In the genomic region with DNA sequence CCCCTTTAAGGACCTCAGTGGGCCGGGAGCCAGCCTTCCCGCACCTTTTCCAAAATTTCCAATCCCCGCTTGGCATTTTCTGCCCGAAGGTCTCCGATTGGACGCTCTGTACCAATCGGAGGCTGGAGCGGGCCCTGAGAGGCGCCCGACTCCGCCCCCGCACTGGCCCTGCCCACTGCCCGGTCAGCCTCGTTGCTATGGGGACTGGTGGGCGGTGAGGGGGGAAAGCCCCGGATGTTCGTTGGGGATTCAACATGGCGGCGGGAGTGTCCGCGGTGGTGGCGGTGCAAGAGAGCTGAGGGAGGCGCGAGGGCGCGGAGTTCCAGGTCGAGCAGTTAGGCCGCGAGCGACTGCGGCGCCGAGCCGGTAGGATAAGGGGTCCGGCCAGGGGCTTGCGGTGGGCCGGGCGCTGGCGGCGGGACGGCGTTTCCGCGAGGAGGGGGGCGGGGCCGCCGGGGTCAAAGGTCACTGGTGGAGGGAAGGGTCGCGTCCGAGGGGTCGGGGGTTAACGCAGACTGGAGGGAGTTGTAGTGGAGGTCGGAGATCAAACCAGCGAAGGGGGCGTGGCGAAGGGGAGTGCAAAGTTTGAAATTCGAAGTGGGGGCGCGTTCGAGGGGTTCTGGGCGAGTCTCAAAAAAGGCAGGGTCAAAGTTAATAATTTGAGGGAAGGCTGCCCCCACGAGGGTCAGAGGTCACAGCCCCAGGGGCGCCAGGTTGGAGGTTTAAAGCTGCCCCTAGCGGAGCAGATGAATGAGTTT, we compare ENCODE assay signal across 8 cellular contexts. TPM values are rescaled to one million over a fixed set of nuclear protein-coding genes. Genes with fewer than 3 reads are reported as not detected.
A peak's percentile ranks its signal among the peaks of the same experiment; 100 is the strongest.
DNase-seq lines count a peak whose midpoint lies in the region; TF ChIP-seq lines count a peak whose summit lies in the region.

A gene (plus strand): TSS at position 233 of the 758 bp plus-strand sequence. CDS start 43,768 bp downstream, outside the sequence.

- peak within 1 kb of the TSS; percentile 92 for H3K4me3 Mint-ChIP-seq in activated naive CD4-positive, alpha-beta T cell treated with anti-CD3 and anti-CD28 coated beads for 36 hours

- H3K27ac ChIP-seq in neuronal stem cell (replicated peaks; ENCODE audit: low read length) (peak within 1 kb of the TSS; percentile 98), substantia nigra (ENCODE audit: low read depth, low read length, poor library complexity, severe bottlenecking) (peak within 1 kb of the TSS; percentile 84)

- peak within 1 kb of the TSS; percentile 34 for H2AK5ac ChIP-seq in neuronal stem cell (ENCODE audit: low read depth, low read length)

- H2BK120ac ChIP-seq in neuronal stem cell (ENCODE audit: low read depth, low read length): peak within 1 kb of the TSS; percentile 95

- no CpG with 5 or more reads among the region's 64 CpGs for WGBS in neuronal stem cell (ENCODE audit: extremely low coverage in 2 of 2, insufficient read length in 2 of 2, insufficient replicate concordance in 1 of 2), 2 donors

- H3K14ac ChIP-seq in neuronal stem cell (ENCODE audit: low read length): no peak within 1 kb of the TSS

- peaks cover 2% of the 10 kb centered on the region for H3K27me3 Mint-ChIP-seq in activated naive CD4-positive, alpha-beta T cell treated with anti-CD3 and anti-CD28 coated beads for 36 hours (ENCODE audit: low read depth)

- H3K4ac ChIP-seq in neuronal stem cell (ENCODE audit: low read length): no peak within 1 kb of the TSS

- H3K36me3 ChIP-seq in neuronal stem cell (replicated peaks in 1 of 2; ENCODE audit: control insufficient read depth in 2 of 2, insufficient read depth in 2 of 2, low read length in 2 of 2): no peaks in the 10 kb centered on the region

- peak within 1 kb of the TSS; percentile 98 for H4K91ac ChIP-seq in neuronal stem cell (ENCODE audit: low read depth, low read length, poor library complexity)

- H3K9ac ChIP-seq in neuronal stem cell (ENCODE audit: low read depth, low read length, poor library complexity): peak within 1 kb of the TSS; percentile 99

- peak within 1 kb of the TSS; percentile 93 for H2BK5ac ChIP-seq in neuronal stem cell (ENCODE audit: low read length)

- H3K18ac ChIP-seq in neuronal stem cell (ENCODE audit: low read length): peak within 1 kb of the TSS; percentile 99

- POLR2A ChIA-PET in HEK293T (lab: Yijun Ruan, JAX): interaction anchor here (1.0 kb wide), 1 partner anchor 310 kb away, joined by 4 read pairs; a partner anchor contains a TSS

- H3K79me1 ChIP-seq in neuronal stem cell (ENCODE audit: low read depth, low read length): peaks cover 2% of the 10 kb centered on the region

- no peak within 1 kb of the TSS for H2BK12ac ChIP-seq in neuronal stem cell (ENCODE audit: low read length)

- H3K4me1 ChIP-seq in neuronal stem cell (ENCODE audit: control insufficient read depth in 2 of 2, insufficient read depth in 1 of 2, low read depth in 1 of 2, low read length in 2 of 2): peaks cover 7 to 28% of the 10 kb centered on the region in 2 donors

- H3K36me3 Mint-ChIP-seq in activated naive CD4-positive, alpha-beta T cell treated with anti-CD3 and anti-CD28 coated beads for 36 hours (ENCODE audit: low read depth): peaks cover 2% of the 10 kb centered on the region

- H3K4me2 ChIP-seq in neuronal stem cell (ENCODE audit: insufficient read depth, low read length, poor library complexity, severe bottlenecking): peak within 1 kb of the TSS; percentile 51

- H3K9me3 Mint-ChIP-seq in activated naive CD4-positive, alpha-beta T cell treated with anti-CD3 and anti-CD28 coated beads for 36 hours: no peaks in the 10 kb centered on the region

- peak within 1 kb of the TSS; percentile 98 for H3K23ac ChIP-seq in neuronal stem cell (ENCODE audit: low read depth, low read length, poor library complexity)

- H2AFZ ChIP-seq in neuronal stem cell (ENCODE audit: low read length): peak within 1 kb of the TSS; percentile 96

- DNase-seq in GF-D8 (lab: John Stamatoyannopoulos, UW): peak; percentile 89
- DNase-seq in HEK293T (ENCODE audit: extremely low spot score): peak; percentile 100
- DNase-seq in NAMALWA (ENCODE audit: low spot score): peak; percentile 97
- peak; percentile 95 for DNase-seq in SK-N-DZ (ENCODE audit: low spot score)
- DNase-seq in activated naive CD4-positive, alpha-beta T cell treated with anti-CD3 and anti-CD28 coated beads for 36 hours: peak; percentile 99
- DNase-seq in foreskin melanocyte: peak; percentile 95
- peak; percentile 98 for DNase-seq in neuronal stem cell (ENCODE audit: low spot score)
- peak; percentile 69 to 99 (median 96) for DNase-seq in substantia nigra (lab: John Stamatoyannopoulos, UW)

- no peaks in the 10 kb centered on the region for H3K9me3 ChIP-seq in neuronal stem cell (replicated peaks in 1 of 2; ENCODE audit: control insufficient read depth in 2 of 2, insufficient read depth in 1 of 2, low read depth in 1 of 2, low read length in 2 of 2)

- intact Hi-C loops in activated naive CD4-positive, alpha-beta T cell treated with anti-CD3 and anti-CD28 coated beads for 36 hours (cut with micrococcal nuclease): loop anchor here (1.0 to 10.0 kb wide), 3 partner anchors 226 to 549 kb away; a partner anchor contains a TSS

- H3K27ac Mint-ChIP-seq in activated naive CD4-positive, alpha-beta T cell treated with anti-CD3 and anti-CD28 coated beads for 36 hours: peak within 1 kb of the TSS; percentile 92

- CTCF ChIA-PET in HEK293T (lab: Yijun Ruan, JAX): no interaction called here
- CTCF ChIA-PET in activated naive CD4-positive, alpha-beta T cell treated with anti-CD3 and anti-CD28 coated beads for 36 hours (lab: Charles Lee): interaction anchor here (0.5 to 1.3 kb wide), 2 partner anchors 87 to 900 kb away, joined by 5 read pairs; no protein-coding TSS in a partner anchor

- H4K8ac ChIP-seq in neuronal stem cell (ENCODE audit: low read depth, low read length): no peak within 1 kb of the TSS

- no peaks in the 10 kb centered on the region for H3K27me3 ChIP-seq in neuronal stem cell (ENCODE audit: control insufficient read depth in 3 of 3, insufficient read depth in 3 of 3, low read depth in 1 of 3, low read length in 3 of 3)

- peaks cover 38% of the 10 kb centered on the region for H3K4me1 Mint-ChIP-seq in activated naive CD4-positive, alpha-beta T cell treated with anti-CD3 and anti-CD28 coated beads for 36 hours (ENCODE audit: low read depth)

- H2BK15ac ChIP-seq in neuronal stem cell (ENCODE audit: low read length): no peak within 1 kb of the TSS

- H3K4me3 ChIP-seq in neuronal stem cell (ENCODE audit: low read length in 2 of 2): peak within 1 kb of the TSS; percentile 81 to 97

TF ChIP-seq in HEK293T, 16 proteins besides CTCF, POLR2A, EP300 and RAD21:
- no peak for TF ChIP-seq BHLHE40 (IDR thresholded peaks at IDR 0.05; ENCODE audit: borderline replicate concordance)
- TF ChIP-seq LEF1 (IDR thresholded peaks at IDR 0.05; ENCODE audit: borderline replicate concordance): no peak
- no peak for TF ChIP-seq HDGF (IDR thresholded peaks at IDR 0.05; ENCODE audit: borderline replicate concordance)
- peak; percentile 95 for TF ChIP-seq FOXM1 (IDR thresholded peaks at IDR 0.05; ENCODE audit: borderline replicate concordance)

RNA-seq across cellular contexts. Expression of the gene that starts here (rescaled TPM):
- polyA plus RNA-seq in SK-N-DZ (2014; cell fraction: cytosol; rRNA removed): 9.1 and 9.7 TPM in 2 replicates
- 5.4 and 10.3 TPM in 2 replicates for polyA plus RNA-seq in SK-N-DZ (2014; cell fraction: nucleus; rRNA removed)
- 10 to 100 TPM; 16.9 to 18.1 TPM for total RNA-seq in activated naive CD4-positive, alpha-beta T cell treated with anti-CD3 and anti-CD28 coated beads for 36 hours
- 102 TPM for polyA plus RNA-seq in neuronal stem cell (2013, experiment 1 of 2)
- 96.5 TPM for polyA plus RNA-seq in neuronal stem cell (2013, experiment 2 of 2)

Comparison
In these comparisons a context has a peak if more than half of its experiments do, and no peak if none do; other contexts are left out.
1. Peak in every context shown above with its lines: DNase-seq, H3K4me3 ChIP-seq and H3K27ac ChIP-seq.